ENCODE assay signal across 1 cellular context in genomic region chr1:57278558-57278957, GRCh38.
TF ChIP-seq lines count a peak whose summit lies in the region.

No MANE protein-coding gene starts in this region.

TF ChIP-seq in liver, 16 proteins besides CTCF, POLR2A, EP300 and RAD21 (continued from another document):
- peak; percentile 13 for TF ChIP-seq ZBTB33 (IDR thresholded peaks at IDR 0.05)
